31 cellular contexts compared by ENCODE assay signal in genomic region chr15:82958638-82959037, GRCh38.
"Had no signal": no experiment of that assay in that cellular context is flagged by ENCODE, and none has a peak within 500 bp of the region (broad histone marks: within the 10 kb centered on the region; RNA-seq: fewer than 3 reads in every experiment).

No MANE protein-coding gene starts in this region.

- H3K9ac ChIP-seq: neural progenitor cell had no signal

- FAIRE-seq: endothelial cell of umbilical vein, islet of Langerhans, TTC549 had no signal

- H3K27me3 ChIP-seq: adrenal gland, cardiac muscle cell, dorsolateral prefrontal cortex, foreskin keratinocyte, sigmoid colon, transverse colon had no signal

- H3K27ac ChIP-seq: adrenal gland, cardiac muscle cell, coronary artery, dorsolateral prefrontal cortex, foreskin keratinocyte, neural progenitor cell, sigmoid colon, transverse colon, VCaP had no signal

- H3K4me3 ChIP-seq: adrenal gland, cardiac muscle cell, coronary artery, dorsolateral prefrontal cortex, neural progenitor cell, sigmoid colon, transverse colon had no signal

- H3K27ac Mint-ChIP-seq: activated naive CD4-positive, alpha-beta T cell treated with anti-CD3 and anti-CD28 coated beads for 36 hours; activated naive CD8-positive, alpha-beta T cell treated with anti-CD3 and anti-CD28 coated beads for 36 hours; activated T-helper 1 cell treated with anti-CD3 and anti-CD28 coated beads, Interleukin-12 subunit alpha, Interleukin-12 subunit beta, Interleukin-2, Interleukin-4 antibody, amounts not matched to agents 30 ng/mL and 10 ng/mL and 1 ng/mL, durations not matched to agents 14 hours and 24 hours and 36 hours; brain; effector memory CD8-positive, alpha-beta T cell; memory B cell; natural killer cell; neural progenitor cell had no signal

- H3K4me2 ChIP-seq: neural progenitor cell had no signal

- H3K4me1 Mint-ChIP-seq: activated naive CD8-positive, alpha-beta T cell treated with anti-CD3 and anti-CD28 coated beads for 36 hours; brain; memory B cell; natural killer cell; neural progenitor cell had no signal

- H2AFZ ChIP-seq: neural progenitor cell had no signal

- H3K9me3 ChIP-seq: adrenal gland, sigmoid colon, transverse colon had no signal

- H3K36me3 ChIP-seq: adrenal gland, cardiac muscle cell, neural progenitor cell, sigmoid colon, transverse colon had no signal

- H3K27me3 Mint-ChIP-seq: activated naive CD8-positive, alpha-beta T cell treated with anti-CD3 and anti-CD28 coated beads for 36 hours; brain; effector memory CD8-positive, alpha-beta T cell; memory B cell had no signal

- DNase-seq: activated CD4-positive, alpha-beta T cell treated with anti-CD3 and anti-CD28 coated beads for 4 hours; activated CD4-positive, alpha-beta T cell treated with anti-CD3 and anti-CD28 coated beads, Interleukin-2, amount 50 U/mL, for 4 hours; activated CD8-positive, alpha-beta memory T cell treated with anti-CD3 and anti-CD28 coated beads, Interleukin-2, amount 50 U/mL, for 4 hours; activated effector memory CD4-positive, alpha-beta T cell treated with anti-CD3 and anti-CD28 coated beads, Interleukin-2, amount 50 U/mL, for 16 hours; activated naive CD4-positive, alpha-beta T cell treated with anti-CD3 and anti-CD28 coated beads for 36 hours; activated naive CD8-positive, alpha-beta T cell treated with anti-CD3 and anti-CD28 coated beads for 36 hours; activated T-cell treated with anti-CD3 and anti-CD28 coated beads, Interleukin-2, amount 50 U/mL, for 1 hour; adrenal gland; aorta; dorsolateral prefrontal cortex; effector memory CD8-positive, alpha-beta T cell; midbrain; natural killer cell; occipital lobe; posterior cingulate gyrus; sigmoid colon; stimulated activated CD4-positive, alpha-beta T cell treated with anti-CD3 and anti-CD28 coated beads, Interleukin-15, amount 100 ng/mL, for 24 hours; stimulated activated CD4-positive, alpha-beta T cell treated with anti-CD3 and anti-CD28 coated beads, Interleukin-2, amount 100 ng/mL, for 24 hours; stimulated activated naive CD4-positive, alpha-beta T cell; transverse colon had no signal

- H3K36me3 Mint-ChIP-seq: brain, natural killer cell had no signal

- ATAC-seq: effector memory CD8-positive, alpha-beta T cell; foreskin keratinocyte; natural killer cell had no signal

- H3K4me1 ChIP-seq: adrenal gland, foreskin keratinocyte, sigmoid colon, transverse colon had no signal

- H3K9me3 Mint-ChIP-seq: activated naive CD4-positive, alpha-beta T cell treated with anti-CD3 and anti-CD28 coated beads for 36 hours; activated naive CD8-positive, alpha-beta T cell treated with anti-CD3 and anti-CD28 coated beads for 36 hours; activated T-helper 1 cell treated with anti-CD3 and anti-CD28 coated beads, Interleukin-12 subunit alpha, Interleukin-12 subunit beta, Interleukin-2, Interleukin-4 antibody, amounts not matched to agents 30 ng/mL and 10 ng/mL and 1 ng/mL, durations not matched to agents 14 hours and 24 hours and 36 hours; brain; effector memory CD8-positive, alpha-beta T cell; memory B cell; natural killer cell; neural progenitor cell had no signal

- H3K4me3 Mint-ChIP-seq: activated naive CD4-positive, alpha-beta T cell treated with anti-CD3 and anti-CD28 coated beads for 36 hours; activated naive CD8-positive, alpha-beta T cell treated with anti-CD3 and anti-CD28 coated beads for 36 hours; activated T-helper 1 cell treated with anti-CD3 and anti-CD28 coated beads, Interleukin-12 subunit alpha, Interleukin-12 subunit beta, Interleukin-2, Interleukin-4 antibody, amounts not matched to agents 30 ng/mL and 10 ng/mL and 1 ng/mL, durations not matched to agents 14 hours and 24 hours and 36 hours; brain; effector memory CD8-positive, alpha-beta T cell; memory B cell; natural killer cell; neural progenitor cell had no signal
